ENCODE assay signal across 26 cellular contexts in the genomic region with DNA sequence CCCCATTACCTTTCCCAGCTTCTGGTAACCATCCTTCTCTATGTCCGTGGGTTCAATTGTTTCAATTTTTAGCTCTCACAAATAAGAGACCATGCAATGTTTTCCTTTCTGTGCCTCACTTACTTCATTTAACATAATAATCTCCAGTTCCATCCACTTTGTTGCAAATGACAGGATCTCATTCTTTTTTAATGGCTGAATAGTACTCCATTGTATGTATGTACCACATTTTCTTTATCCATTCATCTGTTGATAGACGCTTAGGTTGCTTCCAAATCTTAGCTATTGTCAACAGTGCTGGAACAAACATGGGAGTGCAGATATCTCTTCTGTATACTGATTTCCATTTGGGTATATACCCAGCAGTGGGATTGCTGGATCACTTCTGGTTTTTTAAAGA. TPM values are rescaled to one million over a fixed set of nuclear protein-coding genes. Genes with fewer than 3 reads are reported as not detected.
"Had no signal": no experiment of that assay in that cellular context is flagged by ENCODE, and none has a peak within 500 bp of the region (broad histone marks: within the 10 kb centered on the region; RNA-seq: fewer than 3 reads in every experiment).

No MANE protein-coding gene starts in this region.

- H3K36me3 Mint-ChIP-seq: activated naive CD8-positive, alpha-beta T cell had no signal

- H3K9me3 ChIP-seq: adrenal gland, ascending aorta, esophagus squamous epithelium, gastrocnemius medialis, neutrophil, pancreas, psoas muscle, right atrium auricular region, spleen, upper lobe of right lung had no signal

- DNase-seq: activated CD4-positive, alpha-beta T cell treated with anti-CD3 and anti-CD28 coated beads, Interleukin-2, amount 10 ng/mL, durations not matched to agents 24 days and 14 days; activated CD8-positive, alpha-beta memory T cell treated with anti-CD3 and anti-CD28 coated beads, Interleukin-2, amount 10 ng/mL, durations not matched to agents 7 days and 5 days; activated CD8-positive, alpha-beta T cell treated with anti-CD3 and anti-CD28 coated beads for 36 hours; activated gamma-delta T cell treated with Interleukin-2 at 50 U/mL for 16 hours; activated T-cell treated with anti-CD3 and anti-CD28 coated beads for 4 hours; adrenal gland; cerebellar nuclear complex; esophagus squamous epithelium; gastrocnemius medialis; head of caudate nucleus; hypothalamus; left cardiac atrium; pancreas; psoas muscle; spleen; stimulated activated CD4-positive, alpha-beta T cell treated with anti-CD3 and anti-CD28 coated beads, Interleukin-4, amount 100 ng/mL, for 1 hour; stimulated activated naive CD4-positive, alpha-beta T cell; upper lobe of right lung had no signal

- FAIRE-seq: bronchial epithelial cell, islet of Langerhans, pancreas had no signal

- H3K4me3 Mint-ChIP-seq: activated CD4-positive, alpha-beta T cell treated with anti-CD3 and anti-CD28 coated beads, Interleukin-2, amount 10 ng/mL, durations not matched to agents 24 days and 14 days; activated CD8-positive, alpha-beta memory T cell treated with anti-CD3 and anti-CD28 coated beads, Interleukin-2, amount 10 ng/mL, durations not matched to agents 7 days and 5 days; activated CD8-positive, alpha-beta T cell treated with anti-CD3 and anti-CD28 coated beads for 36 hours; activated naive CD8-positive, alpha-beta T cell had no signal

- H3K9me3 Mint-ChIP-seq: activated CD4-positive, alpha-beta T cell treated with anti-CD3 and anti-CD28 coated beads, Interleukin-2, amount 10 ng/mL, durations not matched to agents 24 days and 14 days; activated CD8-positive, alpha-beta T cell treated with anti-CD3 and anti-CD28 coated beads for 36 hours had no signal

- H3K27me3 ChIP-seq: adrenal gland, ascending aorta, pancreas, right atrium auricular region, upper lobe of right lung had no signal

- ATAC-seq: activated CD4-positive, CD25-positive, alpha-beta regulatory T cell treated with anti-CD3 and anti-CD28 coated beads, Interleukin-2, amount 50 U/mL, for 24 hours; activated CD8-positive, alpha-beta memory T cell treated with anti-CD3 and anti-CD28 coated beads, Interleukin-2, amount 10 ng/mL, durations not matched to agents 7 days and 5 days; activated CD8-positive, alpha-beta T cell treated with anti-CD3 and anti-CD28 coated beads for 36 hours; gastrocnemius medialis; left cardiac atrium; pancreas; psoas muscle; upper lobe of right lung had no signal

- H3K27ac Mint-ChIP-seq: activated CD4-positive, alpha-beta T cell treated with anti-CD3 and anti-CD28 coated beads, Interleukin-2, amount 10 ng/mL, durations not matched to agents 24 days and 14 days; activated CD8-positive, alpha-beta memory T cell treated with anti-CD3 and anti-CD28 coated beads, Interleukin-2, amount 10 ng/mL, durations not matched to agents 7 days and 5 days; activated CD8-positive, alpha-beta T cell treated with anti-CD3 and anti-CD28 coated beads for 36 hours; activated naive CD8-positive, alpha-beta T cell had no signal

- H3K27ac ChIP-seq: adrenal gland, ascending aorta, coronary artery, esophagus squamous epithelium, gastrocnemius medialis, neutrophil, pancreas, psoas muscle, right atrium auricular region, spleen, upper lobe of right lung had no signal

RNA-seq across cellular contexts. Expression of a gene that starts 1.8 kb away (rescaled TPM):
- total RNA-seq: ascending aorta had no signal
